ENCODE assay signal across 1 cellular context in the genomic region with DNA sequence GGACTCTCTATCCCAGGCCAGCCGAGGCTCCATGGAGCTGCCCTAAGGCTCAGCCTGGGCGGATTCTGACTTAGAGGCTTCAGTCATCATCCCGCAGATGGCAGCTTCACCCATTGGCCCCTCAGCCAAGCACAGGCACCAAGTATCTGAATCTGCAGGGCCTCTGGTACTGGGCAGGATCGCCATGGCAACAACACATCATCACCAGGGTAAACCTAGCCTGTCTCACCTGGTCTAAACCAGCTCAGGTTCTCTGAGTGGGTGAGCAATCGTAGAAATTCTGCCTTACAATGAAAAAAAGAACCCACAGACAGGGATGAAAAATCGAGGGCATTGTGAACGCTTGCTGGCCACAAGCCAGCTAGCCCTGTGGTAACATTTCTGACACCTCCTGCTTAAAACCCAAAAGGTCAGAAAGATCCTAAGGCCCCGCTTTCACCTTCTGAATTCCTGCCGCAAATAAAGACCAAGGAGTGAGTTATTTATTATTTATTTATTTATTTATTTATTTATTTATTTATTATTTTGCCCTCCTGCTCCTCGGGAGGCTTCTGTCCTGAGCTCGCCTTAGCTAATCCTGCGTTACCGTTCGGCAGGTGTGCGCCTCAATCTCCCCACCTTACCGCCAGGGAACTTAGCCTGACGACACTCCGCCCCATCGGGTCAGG.
TF ChIP-seq lines count a peak whose summit lies in the region.

No MANE protein-coding gene starts in this region.

TF ChIP-seq in SK-N-SH treated with all-trans-retinoic acid at 6 μM for 48 hours, 23 proteins besides CTCF, POLR2A, EP300 and RAD21 (continued from another document):
- TF ChIP-seq POU6F1 (CRISPR knock-in tag; IDR thresholded peaks at IDR 0.05; ENCODE audit: borderline replicate concordance, low read depth) = no peak
- no peak for TF ChIP-seq CSRNP3 (CRISPR knock-in tag; IDR thresholded peaks at IDR 0.05)
- no peak for TF ChIP-seq CSDC2 (CRISPR knock-in tag; IDR thresholded peaks at IDR 0.05)
